Comparison of ENCODE assay signal across 8 cellular contexts in genomic region chr18:48841381-48842258, GRCh38.
A peak's percentile ranks its signal among the peaks of the same experiment; 100 is the strongest.
DNase-seq lines count a peak whose midpoint lies in the region; ATAC-seq and TF ChIP-seq lines count a peak whose summit lies in the region.

No MANE protein-coding gene starts in this region.

- H3K27ac ChIP-seq in heart left ventricle (peak overlapping the region; percentile 66 to 98 (median 84)), skeletal muscle tissue (ENCODE audit: low read depth, low read length) (peak overlapping the region; percentile 75)

- peaks cover 11% of the 10 kb centered on the region for H3K9me3 Mint-ChIP-seq in activated CD4-positive, alpha-beta memory T cell treated with anti-CD3 and anti-CD28 coated beads, Interleukin-2, amount 10 ng/mL, durations not matched to agents 7 days and 5 days

- H3K27me3 ChIP-seq in heart left ventricle (no peaks in the 10 kb centered on the region), skeletal muscle tissue (ENCODE audit: control insufficient read depth in 3 of 3, insufficient read depth in 3 of 3, low read length in 3 of 3) (no peaks in the 10 kb centered on the region)

- ATAC-seq in heart left ventricle (peak; percentile 24 to 67 (median 50)), HG03095 (IDR thresholded peaks at IDR 0.05; ENCODE audit: unreplicated experiment) (no peak), HG02884 (IDR thresholded peaks at IDR 0.05; ENCODE audit: unreplicated experiment) (no peak)

- peak overlapping the region in 5 of 12 donors; percentile 5 to 26 (median 10) for H3K4me3 ChIP-seq in heart left ventricle
- no peak overlapping the region for H3K4me3 ChIP-seq in skeletal muscle tissue (ENCODE audit: low read length in 3 of 3)

- H3K36me3 ChIP-seq in heart left ventricle (no peaks in the 10 kb centered on the region), skeletal muscle tissue (ENCODE audit: control insufficient read depth in 3 of 3, insufficient read depth in 3 of 3, low read length in 3 of 3) (peaks cover 0 to 3% (median 0%) of the 10 kb centered on the region in 3 donors)

- H3K4me1 ChIP-seq in heart left ventricle (peaks cover 6 to 77% (median 52%) of the 10 kb centered on the region in 12 donors), skeletal muscle tissue (ENCODE audit: control insufficient read depth in 3 of 3, insufficient read depth in 3 of 3, low read length in 3 of 3) (peaks cover 21 to 47% (median 43%) of the 10 kb centered on the region in 3 donors)

- intact Hi-C loops in heart left ventricle (cut with DNase I), result loop anchor here in 5 of 10 donors (1.0 to 10.0 kb wide), 10 partner anchors 46 to 161 kb away; no protein-coding TSS in a partner anchor

- H3K9ac ChIP-seq in skeletal muscle tissue (ENCODE audit: low read depth in 1 of 3, low read length in 3 of 3), result peak overlapping the region in 2 of 3 donors; percentile 14 to 25

- DNase-seq in HT-29 (ENCODE audit: low spot score), result peak; percentile 46
- no peak for DNase-seq in activated CD4-positive, alpha-beta memory T cell treated with anti-CD3 and anti-CD28 coated beads, Interleukin-2, amount 10 ng/mL, durations not matched to agents 7 days and 5 days
- DNase-seq in heart left ventricle, result peak in 4 of 5 donors; percentile 49 to 83 (median 68)
- no peak for DNase-seq in DMS53 (lab: John Stamatoyannopoulos, UW)
- no peak for DNase-seq in putamen (ENCODE audit: low spot score)

- H3K4me3 Mint-ChIP-seq in activated CD4-positive, alpha-beta memory T cell treated with anti-CD3 and anti-CD28 coated beads, Interleukin-2, amount 10 ng/mL, durations not matched to agents 7 days and 5 days, result no peak overlapping the region

- no peaks in the 10 kb centered on the region for H3K36me3 Mint-ChIP-seq in activated CD4-positive, alpha-beta memory T cell treated with anti-CD3 and anti-CD28 coated beads, Interleukin-2, amount 10 ng/mL, durations not matched to agents 7 days and 5 days (ENCODE audit: low read depth)

- H3K4me1 Mint-ChIP-seq in activated CD4-positive, alpha-beta memory T cell treated with anti-CD3 and anti-CD28 coated beads, Interleukin-2, amount 10 ng/mL, durations not matched to agents 7 days and 5 days, result peaks cover 69% of the 10 kb centered on the region

- TF ChIP-seq POLR2A in heart left ventricle (IDR thresholded peaks at IDR 0.05), result no peak

- 54 to 73% (median 63%) methylated on average over 25 to 31 of the region's 31 CpGs for WGBS in heart left ventricle, 4 donors

- H3K9me3 ChIP-seq in heart left ventricle (no peaks in the 10 kb centered on the region), skeletal muscle tissue (ENCODE audit: control insufficient read depth in 3 of 3, low read length in 3 of 3) (no peaks in the 10 kb centered on the region)

- CTCF ChIA-PET in activated CD4-positive, alpha-beta memory T cell treated with anti-CD3 and anti-CD28 coated beads, Interleukin-2, amount 10 ng/mL, durations not matched to agents 7 days and 5 days (lab: Charles Lee), result interaction anchor here (1.3 kb wide), 1 partner anchor 27 kb away, joined by 3 read pairs; no protein-coding TSS in a partner anchor

- no peak for TF ChIP-seq CTCF in heart left ventricle (IDR thresholded peaks at IDR 0.05)

- POLR2A ChIA-PET in activated CD4-positive, alpha-beta memory T cell treated with anti-CD3 and anti-CD28 coated beads, Interleukin-2, amount 10 ng/mL, durations not matched to agents 7 days and 5 days (lab: Charles Lee), result interaction anchor here (0.9 to 2.5 kb wide), 5 partner anchors 9 to 320 kb away, joined by 3 to 10 read pairs (median 4); no protein-coding TSS in a partner anchor

- H3K27ac Mint-ChIP-seq in activated CD4-positive, alpha-beta memory T cell treated with anti-CD3 and anti-CD28 coated beads, Interleukin-2, amount 10 ng/mL, durations not matched to agents 7 days and 5 days, result peak overlapping the region; percentile 81

- H3K27me3 Mint-ChIP-seq in activated CD4-positive, alpha-beta memory T cell treated with anti-CD3 and anti-CD28 coated beads, Interleukin-2, amount 10 ng/mL, durations not matched to agents 7 days and 5 days, result peaks cover 3% of the 10 kb centered on the region

Comparison
In these comparisons a context has a peak if more than half of its experiments do, and no peak if none do; other contexts are left out.
1. DNase-seq: peak in HT-29 (single experiment) and heart left ventricle (4 of 5); none in activated CD4-positive, alpha-beta memory T cell treated with anti-CD3 and anti-CD28 coated beads, Interleukin-2, amount 10 ng/mL, durations not matched to agents 7 days and 5 days (single experiment), DMS53 (single experiment) and putamen (single experiment).
2. ATAC-seq: peak in heart left ventricle (4 of 4); none in HG03095 (single experiment) and HG02884 (single experiment).